In the genomic region with DNA sequence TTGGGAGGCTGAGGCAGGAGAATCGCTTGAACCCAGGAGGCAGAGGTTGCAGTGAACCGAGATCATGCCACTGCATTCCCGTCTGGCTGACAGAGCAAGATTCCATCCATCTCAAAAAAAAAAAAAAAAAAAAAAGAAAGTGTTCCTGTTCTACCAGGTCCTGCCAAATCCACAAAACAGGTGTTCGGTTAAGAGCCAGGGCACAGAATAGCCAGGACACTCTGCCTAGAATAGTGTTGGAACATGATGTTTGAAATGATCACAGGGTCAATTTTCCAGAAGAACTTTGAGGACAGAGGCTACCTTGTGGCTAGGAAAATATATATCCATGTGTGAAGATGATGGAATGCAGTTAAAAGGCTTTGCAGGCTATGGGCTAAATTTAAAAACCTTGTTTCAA, we compare ENCODE assay signal across 16 cellular contexts.
"Had no signal": no experiment of that assay in that cellular context is flagged by ENCODE, and none has a peak within 500 bp of the region (broad histone marks: within the 10 kb centered on the region; RNA-seq: fewer than 3 reads in every experiment).

No MANE protein-coding gene starts in this region.

- DNase-seq: activated CD4-positive, alpha-beta T cell treated with anti-CD3 and anti-CD28 coated beads for 1 hour; activated CD4-positive, alpha-beta T cell treated with anti-CD3 and anti-CD28 coated beads, Interleukin-2, amount 50 U/mL, for 4 hours; activated CD8-positive, alpha-beta memory T cell treated with anti-CD3 and anti-CD28 coated beads, Interleukin-2, amount 10 ng/mL, durations not matched to agents 7 days and 5 days; activated T-cell treated with anti-CD3 and anti-CD28 coated beads, Interleukin-2, amount 50 U/mL, for 48 hours; colonic mucosa; esophagus squamous epithelium; kidney glomerular epithelial cell; mesenchymal stem cell; sigmoid colon; stimulated activated CD4-positive, alpha-beta T cell treated with anti-CD3 and anti-CD28 coated beads, Interleukin-2, amount 100 ng/mL, for 24 hours; T-cell; T1000; tibial artery; uterus had no signal

- H3K9me3 Mint-ChIP-seq: T-cell had no signal

- H3K27ac ChIP-seq: colonic mucosa, SK-N-MC, VCaP had no signal

- H3K4me3 Mint-ChIP-seq: activated CD8-positive, alpha-beta memory T cell treated with anti-CD3 and anti-CD28 coated beads, Interleukin-2, amount 10 ng/mL, durations not matched to agents 7 days and 5 days; T-cell had no signal

- H3K4me1 ChIP-seq: colonic mucosa had no signal

- H3K4me3 ChIP-seq: colonic mucosa, esophagus squamous epithelium, sigmoid colon, SK-N-MC, tibial artery, uterus had no signal

- H3K36me3 ChIP-seq: colonic mucosa, uterus had no signal

- ATAC-seq: activated CD8-positive, alpha-beta memory T cell treated with anti-CD3 and anti-CD28 coated beads, Interleukin-2, amount 10 ng/mL, durations not matched to agents 7 days and 5 days; T-cell had no signal

- H3K9me3 ChIP-seq: colonic mucosa, esophagus squamous epithelium, sigmoid colon, tibial artery, uterus had no signal

- H3K27ac Mint-ChIP-seq: activated CD8-positive, alpha-beta memory T cell treated with anti-CD3 and anti-CD28 coated beads, Interleukin-2, amount 10 ng/mL, durations not matched to agents 7 days and 5 days had no signal

- H3K27me3 Mint-ChIP-seq: activated CD8-positive, alpha-beta memory T cell treated with anti-CD3 and anti-CD28 coated beads, Interleukin-2, amount 10 ng/mL, durations not matched to agents 7 days and 5 days; T-cell had no signal

- H3K27me3 ChIP-seq: colonic mucosa, esophagus squamous epithelium, sigmoid colon, tibial artery, uterus had no signal
